Comparison of ENCODE assay signal across 8 cellular contexts in the genomic region with DNA sequence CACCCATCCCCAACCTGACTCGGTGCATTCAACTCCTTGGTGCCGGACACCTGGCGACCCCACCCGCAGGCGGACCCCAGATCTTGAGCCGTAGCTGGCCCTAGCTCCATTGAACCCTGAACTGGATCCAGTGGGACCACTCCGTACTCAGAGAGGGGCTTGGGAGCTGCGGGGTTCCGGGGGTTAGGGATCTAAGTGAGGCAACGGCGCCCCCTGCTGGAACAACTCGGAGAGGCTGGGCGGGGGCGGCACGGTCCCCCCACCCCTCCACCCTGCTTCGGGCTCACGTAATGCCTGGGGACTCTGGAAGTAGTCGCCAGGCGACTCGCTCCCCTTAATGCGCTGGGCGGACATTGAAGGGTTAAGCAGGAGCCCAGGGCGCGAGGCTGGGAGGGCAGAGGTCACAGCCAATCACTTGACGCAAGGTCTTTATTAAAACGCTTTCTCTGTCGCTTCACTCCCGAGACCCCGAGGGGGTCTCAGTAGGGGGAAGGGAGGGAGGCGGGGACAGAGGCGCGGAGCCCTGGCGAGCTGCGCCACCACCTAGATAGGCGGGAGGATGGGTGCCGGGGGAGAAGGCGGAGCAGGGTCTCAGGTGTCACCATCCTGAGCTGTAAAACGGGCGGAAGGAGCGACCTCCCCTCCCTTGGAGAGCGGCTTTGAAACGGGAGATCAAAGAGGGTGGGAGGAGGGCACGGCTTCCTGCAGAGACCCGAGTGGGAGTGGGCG. TPM values are rescaled to one million over a fixed set of nuclear protein-coding genes. Genes with fewer than 3 reads are reported as not detected.
DNase-seq lines count a peak whose midpoint lies in the region; ATAC-seq and TF ChIP-seq lines count a peak whose summit lies in the region.

No MANE protein-coding gene starts in this region.

- TF ChIP-seq POLR2A in tibial nerve (IDR thresholded peaks at IDR 0.05): no peak

- H3K4me1 ChIP-seq in Panc1 (ENCODE audit: control insufficient read depth, insufficient read depth, low read length) (peaks cover 70% of the 10 kb centered on the region), osteoblast (ENCODE audit: insufficient read depth, low read length) (peaks cover 53% of the 10 kb centered on the region), tibial nerve (peaks cover 0 to 82% (median 36%) of the 10 kb centered on the region in 4 donors)

- in situ Hi-C loops in Panc1 (cut with HindIII; ENCODE audit: low pct_unique_long_range_greater_than_20kb, low sequenced_read_pairs): no loop called here

- H3K4me3 ChIP-seq in Panc1 (ENCODE audit: low read depth in 2 of 2, low read length in 2 of 2) (peak overlapping the region; percentile 82 to 84), foreskin fibroblast (ENCODE audit: low read depth in 1 of 2, low read length in 2 of 2) (peak overlapping the region; percentile 74 to 83), osteoblast (ENCODE audit: insufficient read depth, low read length) (peak overlapping the region; percentile 66), tibial nerve (peak overlapping the region; percentile 35 to 58 (median 46))

- H4K20me1 ChIP-seq in osteoblast (ENCODE audit: insufficient read depth, low read length): no peaks in the 10 kb centered on the region

- POLR2A ChIA-PET in Panc1 (lab: Charles Lee): interaction anchor here (0.5 to 1.9 kb wide), 9 partner anchors 9 to 35 kb away, joined by 3 to 10 read pairs (median 5); partner anchors contain the start of genes ISG20L2, METTL25B and NES

- no TSS peak for BruUV-seq in Panc1 (replicated peaks; lab: Mats Ljungman, UMichigan)

- CTCF ChIA-PET in Panc1 (lab: Charles Lee): interaction anchor here (0.5 to 3.7 kb wide), 13 partner anchors 8 to 222 kb away, joined by 3 to 96 read pairs (median 5); no protein-coding TSS in a partner anchor

- TF ChIP-seq CTCF in Panc1 (IDR thresholded peaks at IDR 0.05) (peak; percentile 92), foreskin fibroblast (IDR thresholded peaks at IDR 0.05; ENCODE audit: low read depth, low read length) (peak; percentile 82), osteoblast (IDR thresholded peaks at IDR 0.05; ENCODE audit: extremely low read depth, low read depth, low read length) (peak; percentile 68), tibial nerve (IDR thresholded peaks at IDR 0.05) (peak; percentile 69 to 88 (median 76))

- peak; percentile 15 to 17 for DNase-seq in AML-193 (lab: John Stamatoyannopoulos, UW)
- DNase-seq in Panc1 (ENCODE audit: low read depth, low spot score): no peak
- peak; percentile 26 for DNase-seq in activated gamma-delta T cell (lab: John Stamatoyannopoulos, UW)
- DNase-seq in foreskin fibroblast: peak; percentile 51 to 89
- DNase-seq in osteoblast (ENCODE audit: insufficient read length, low spot score, missing footprints): peak; percentile 94
- peak; percentile 49 to 68 for DNase-seq in tibial nerve (ENCODE audit: low spot score in 2 of 2)

- H3K9me3 ChIP-seq in Panc1 (ENCODE audit: control insufficient read depth, insufficient read depth, low read depth, low read length) (no peaks in the 10 kb centered on the region), osteoblast (ENCODE audit: low read depth, low read length) (no peaks in the 10 kb centered on the region), tibial nerve (no peaks in the 10 kb centered on the region)

- no peaks in the 10 kb centered on the region for H3K79me2 ChIP-seq in osteoblast (ENCODE audit: insufficient read depth, low read length)

- ATAC-seq in HG02759 (IDR thresholded peaks at IDR 0.05; ENCODE audit: unreplicated experiment) (peak; percentile 40), Panc1 (peak; percentile 64), GM21576 (IDR thresholded peaks at IDR 0.05; ENCODE audit: unreplicated experiment) (no peak)

- intact Hi-C loops in Panc1 (cut with micrococcal nuclease; ENCODE audit: unreplicated experiment): loop anchor here (2.0 kb wide), 1 partner anchor 15 kb away; no protein-coding TSS in a partner anchor

- TF ChIP-seq EP300 in tibial nerve (IDR thresholded peaks at IDR 0.05): no peak

- WGBS in tibial nerve, 2 donors: 1% methylated on average over 31 to 45 of the region's 45 CpGs

- H2AFZ ChIP-seq in osteoblast (ENCODE audit: low read length): peak overlapping the region; percentile 85

- H3K36me3 ChIP-seq in Panc1 (ENCODE audit: control insufficient read depth, insufficient read depth, low read length): no peaks in the 10 kb centered on the region; the same call in 1 of the 2 replicates
- H3K36me3 ChIP-seq in osteoblast (ENCODE audit: insufficient read depth, low read length): no peaks in the 10 kb centered on the region
- no peaks in the 10 kb centered on the region for H3K36me3 ChIP-seq in tibial nerve

- H3K27ac ChIP-seq in Panc1 (ENCODE audit: low read length) (peak overlapping the region; percentile 93), osteoblast (ENCODE audit: low read depth, low read length) (no peak overlapping the region), tibial nerve (peak overlapping the region; percentile 31 to 89 (median 68))

- H3K27me3 ChIP-seq in Panc1 (ENCODE audit: control insufficient read depth, insufficient read depth, low read length): no peaks in the 10 kb centered on the region
- no peaks in the 10 kb centered on the region for H3K27me3 ChIP-seq in osteoblast (ENCODE audit: insufficient read depth, low read length)
- H3K27me3 ChIP-seq in tibial nerve: peaks cover 0 to 23% of the 10 kb centered on the region in 2 donors

- H3K4me2 ChIP-seq in osteoblast (ENCODE audit: insufficient read depth, low read length): peak overlapping the region; percentile 94

RNA-seq across cellular contexts. Expression of gene CRABP2, which starts 0.7 kb away (rescaled TPM):
- total RNA-seq in Panc1 (2021; ENCODE audit: unreplicated experiment) (1,115 TPM), osteoblast (9.1 and 16.6 TPM in 2 replicates), tibial nerve (10 to 100 TPM in 1 of 4 donors, 1 to 10 TPM in 3; 3.5 to 13.2 (median 5.0) TPM)
- polyA plus RNA-seq in Panc1 (2012; ENCODE audit: insufficient read length): 1,502 TPM

RNA-seq across cellular contexts. Expression of gene METTL25B, which starts 22.2 kb away (rescaled TPM):
- total RNA-seq in Panc1 (2021; ENCODE audit: unreplicated experiment) (32.8 TPM), osteoblast (8.3 and 12.7 TPM in 2 replicates), tibial nerve (10 to 100 TPM; 36.5 to 50.1 (median 46.0) TPM)
- polyA plus RNA-seq in Panc1 (2012; ENCODE audit: insufficient read length): 37.7 TPM

RNA-seq across cellular contexts. Expression of gene ISG20L2, which starts 22.5 kb away (rescaled TPM):
- total RNA-seq in Panc1 (2021; ENCODE audit: unreplicated experiment) (40.6 TPM), osteoblast (16.8 and 21.0 TPM in 2 replicates), tibial nerve (10 to 100 TPM; 10.1 to 24.9 (median 18.6) TPM)
- polyA plus RNA-seq in Panc1 (2012; ENCODE audit: insufficient read length): 26.9 TPM

RNA-seq across cellular contexts. Expression of gene NES, which starts 28.9 kb away (rescaled TPM):
- total RNA-seq in Panc1 (2021; ENCODE audit: unreplicated experiment) (56.3 TPM), osteoblast (0.36 and 1.5 TPM in 2 replicates), tibial nerve (10 to 100 TPM; 59.9 to 65.3 (median 63.9) TPM)
- 61.1 TPM for polyA plus RNA-seq in Panc1 (2012; ENCODE audit: insufficient read length)

RNA-seq across cellular contexts. Expression of gene MRPL24, which starts 34.8 kb away (rescaled TPM):
- total RNA-seq in Panc1 (2021; ENCODE audit: unreplicated experiment) (80.4 TPM), osteoblast (16.2 and 17.7 TPM in 2 replicates), tibial nerve (10 to 100 TPM; 48.6 to 90.4 (median 66.2) TPM)
- 109 TPM for polyA plus RNA-seq in Panc1 (2012; ENCODE audit: insufficient read length)

Comparison
In these comparisons a context has a peak if more than half of its experiments do, and no peak if none do; other contexts are left out.
1. RNA of gene CRABP2, which starts 0.7 kb away (total RNA-seq): 1,115 TPM in Panc1 (single experiment); 9.1 to 16.6 TPM in osteoblast and 3.5 to 13.2 TPM in tibial nerve; every median in the first group is over 10 times any median in the second.
2. Peak in every context shown above with its lines, with median percentiles within 50 percentile points of each other: H3K4me3 ChIP-seq and CTCF ChIP-seq.